14 cellular contexts compared by ENCODE assay signal in genomic region chr5:131814990-131815389, GRCh38. TPM values are rescaled to one million over a fixed set of nuclear protein-coding genes. Genes with fewer than 3 reads are reported as not detected.
DNase-seq lines count a peak whose midpoint lies in the region; ATAC-seq and TF ChIP-seq lines count a peak whose summit lies in the region.
"Had no signal": no experiment of that assay in that cellular context is flagged by ENCODE, and none has a peak within 500 bp of the region (broad histone marks: within the 10 kb centered on the region; RNA-seq: fewer than 3 reads in every experiment).

No MANE protein-coding gene starts in this region.

- H3K27me3 ChIP-seq in BJ (ENCODE audit: control insufficient read depth, insufficient read depth, low read length): no peaks in the 10 kb centered on the region
- H3K27me3 ChIP-seq in MG63: no peaks in the 10 kb centered on the region

- no peak for ATAC-seq in HG02678 (IDR thresholded peaks at IDR 0.05; ENCODE audit: unreplicated experiment)
- ATAC-seq: CD8-positive, alpha-beta T cell; GM12878 had no signal

- TF ChIP-seq CTCF in BJ (IDR thresholded peaks at IDR 0.05; ENCODE audit: insufficient read depth, low read depth, low read length) (no peak), cardiac fibroblast (IDR thresholded peaks at IDR 0.05; ENCODE audit: low read depth, low read length) (no peak)

- DNase-seq in BJ (ENCODE audit: low read depth) (peak; percentile 34), MG63 (peak; percentile 12), cardiac fibroblast (ENCODE audit: low read depth in 2 of 2) (peak; percentile 83 to 87), kidney glomerular epithelial cell (lab: John Stamatoyannopoulos, UW) (peak; percentile 86), NCI-H2196 treated with DMSO at 0.1 percent for 48 hours (lab: John Stamatoyannopoulos, UW; ENCODE audit: unreplicated experiment) (no peak), NCI-H1436 treated with DMSO at 0.1 percent for 48 hours (lab: John Stamatoyannopoulos, UW) (no peak)
- no peak for DNase-seq in stimulated activated CD4-positive, alpha-beta T cell treated with anti-CD3 and anti-CD28 coated beads, Interleukin-4, amount 100 ng/mL, for 4 hours
- DNase-seq: CD8-positive, alpha-beta T cell; glutamatergic neuron; NCI-H446; nephron progenitor cell had no signal

- H3K4me3 ChIP-seq in BJ (ENCODE audit: low read depth, low read length) (no peak overlapping the region), MG63 (no peak overlapping the region), cardiac fibroblast (replicated peaks in 1 of 2; ENCODE audit: low read depth in 2 of 2, low read length in 2 of 2) (no peak overlapping the region)
- H3K4me3 ChIP-seq: GM12878, SK-N-MC had no signal

- no peaks in the 10 kb centered on the region for H3K36me3 ChIP-seq in BJ (ENCODE audit: control insufficient read depth, insufficient read depth, low read length)
- no peaks in the 10 kb centered on the region for H3K36me3 ChIP-seq in MG63

- peaks cover 2% of the 10 kb centered on the region; the same call in 1 of the 2 replicates for H3K9me3 ChIP-seq in MG63

- CTCF ChIA-PET in BJ (lab: Yijun Ruan, JAX): no interaction called here

- POLR2A ChIA-PET in BJ (lab: Charles Lee): no interaction called here

RNA-seq across cellular contexts. Expression of gene FNIP1, which starts 18.2 kb away (rescaled TPM):
- 5.3 and 8.9 TPM in 2 replicates for polyA plus RNA-seq in BJ (2011; rRNA removed)
- 12.9 and 13.4 TPM in 2 replicates for polyA minus RNA-seq in BJ (2011; rRNA and poly(A)+ RNA removed)
- total RNA-seq in MG63 (2014; rRNA removed; shearing (Covaris generic); ENCODE audit: low replicate concordance): 12.4 and 14.9 TPM in 2 replicates

Comparison
In these comparisons a context has a peak if more than half of its experiments do, and no peak if none do; other contexts are left out.
1. DNase-seq: peak in BJ (single experiment), MG63 (single experiment), cardiac fibroblast (2 of 2) and kidney glomerular epithelial cell (single experiment); none in NCI-H2196 treated with DMSO at 0.1 percent for 48 hours (single experiment), NCI-H1436 treated with DMSO at 0.1 percent for 48 hours (single experiment) and stimulated activated CD4-positive, alpha-beta T cell treated with anti-CD3 and anti-CD28 coated beads, Interleukin-4, amount 100 ng/mL, for 4 hours (0 of 2).